ENCODE assay signal across 8 cellular contexts in the genomic region with DNA sequence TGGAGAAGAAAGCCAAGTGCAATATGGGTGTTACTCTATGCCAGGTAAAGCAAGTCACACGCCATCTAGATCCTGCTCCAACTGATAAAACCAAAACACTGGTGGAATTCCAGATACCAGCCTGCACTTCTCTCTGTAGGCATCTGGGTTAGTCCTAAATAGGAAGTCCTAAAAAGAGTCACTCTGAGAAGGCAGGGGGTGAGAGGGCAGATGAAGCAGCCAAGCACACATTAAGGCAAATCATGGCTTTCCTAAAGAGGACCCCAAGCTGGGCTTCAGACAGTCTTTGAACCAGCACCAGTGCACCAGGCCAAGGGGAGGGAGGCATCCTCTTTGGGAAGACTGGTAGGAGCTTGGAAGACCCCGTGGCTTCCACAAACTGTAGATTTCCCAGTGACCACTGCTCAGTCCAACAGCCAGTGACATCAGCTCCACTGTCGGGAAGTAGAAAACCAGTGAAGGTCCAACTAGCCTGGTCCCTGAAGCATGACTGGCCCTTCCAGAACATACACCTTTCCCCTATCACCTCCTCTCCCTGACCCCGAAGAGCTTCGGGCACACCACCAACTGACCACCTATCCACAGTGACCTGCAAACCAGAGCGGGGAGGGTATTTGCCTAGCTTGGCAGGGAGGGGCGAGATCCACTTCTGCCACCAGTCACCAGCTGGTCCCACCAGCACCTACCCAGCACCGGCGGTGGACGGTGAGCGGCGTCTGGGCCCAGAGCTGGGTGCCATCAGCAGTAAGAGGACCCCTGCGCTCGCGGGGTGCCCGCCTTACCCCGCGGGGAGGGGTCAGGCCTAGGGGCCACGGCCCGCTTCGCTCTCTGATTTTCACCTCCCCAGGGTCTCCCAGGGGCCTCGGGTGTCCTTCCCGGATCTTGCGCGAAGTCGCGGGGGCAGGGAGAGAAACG. TPM values are rescaled to one million over a fixed set of nuclear protein-coding genes. Genes with fewer than 3 reads are reported as not detected.
DNase-seq lines count a peak whose midpoint lies in the region; ATAC-seq and TF ChIP-seq lines count a peak whose summit lies in the region.

No MANE protein-coding gene starts in this region.

- intact Hi-C loops in right cardiac atrium (cut with DNase I) (loop anchor here in 1 of 4 donors (10.0 kb wide), 1 partner anchor 59 kb away; no protein-coding TSS in a partner anchor), sigmoid colon (cut with DNase I) (no loop called here)

- ATAC-seq in right cardiac atrium, result peak; percentile 39 to 42

- H3K4me3 ChIP-seq in LNCaP clone FGC (ENCODE audit: low read depth, low read length) (peak overlapping the region; percentile 74), right cardiac atrium (ENCODE audit: low read length) (peak overlapping the region; percentile 99), sigmoid colon (peak overlapping the region; percentile 41 to 96 (median 82))

- TF ChIP-seq POLR2A in GM15510 (IDR thresholded peaks at IDR 0.05; ENCODE audit: borderline replicate concordance, extremely low read depth, insufficient read length) (peak; percentile 37), sigmoid colon (IDR thresholded peaks at IDR 0.05) (no peak)

- TF ChIP-seq CTCF in LNCaP clone FGC (IDR thresholded peaks at IDR 0.05; ENCODE audit: control insufficient read depth, extremely low read depth, insufficient read depth) (no peak), sigmoid colon (IDR thresholded peaks at IDR 0.05) (no peak)

- H3K9me3 ChIP-seq in right cardiac atrium (ENCODE audit: control insufficient read depth, low read length) (no peaks in the 10 kb centered on the region), sigmoid colon (no peaks in the 10 kb centered on the region)

- H3K27me3 Mint-ChIP-seq in activated naive CD4-positive, alpha-beta T cell treated with anti-CD3 and anti-CD28 coated beads, Interleukin-2, amount 50 U/mL, for 24 hours, result no peaks in the 10 kb centered on the region

- peak overlapping the region; percentile 99 for H3K27ac Mint-ChIP-seq in activated naive CD4-positive, alpha-beta T cell treated with anti-CD3 and anti-CD28 coated beads, Interleukin-2, amount 50 U/mL, for 24 hours

- H3K36me3 ChIP-seq in sigmoid colon, result no peaks in the 10 kb centered on the region

- DNase-seq in LNCaP clone FGC (ENCODE audit: low read depth), result no peak
- DNase-seq in right cardiac atrium, result peak; percentile 26 to 73 (median 66)
- DNase-seq in sigmoid colon, result no peak
- DNase-seq in NCI-H187 treated with DMSO at 0.1 percent for 48 hours (lab: John Stamatoyannopoulos, UW), result no peak
- DNase-seq in NCI-H446 treated with DMSO at 0.1 percent for 48 hours (lab: John Stamatoyannopoulos, UW), result no peak
- no peak for DNase-seq in NCI-H2171 treated with DMSO at 0.1 percent for 48 hours (lab: John Stamatoyannopoulos, UW)

- H3K4me1 Mint-ChIP-seq in activated naive CD4-positive, alpha-beta T cell treated with anti-CD3 and anti-CD28 coated beads, Interleukin-2, amount 50 U/mL, for 24 hours, result peaks cover 43% of the 10 kb centered on the region

- peaks cover 4% of the 10 kb centered on the region for H3K4me1 ChIP-seq in right cardiac atrium (ENCODE audit: control insufficient read depth, insufficient read depth, low read length)
- H3K4me1 ChIP-seq in sigmoid colon, result peaks cover 0 to 25% (median 16%) of the 10 kb centered on the region in 4 donors

- 25% methylated on average over 28 of the region's 28 CpGs for WGBS in right cardiac atrium
- 10 to 16% methylated on average over 28 of the region's 28 CpGs for whole genome bisulfite sequencing in sigmoid colon, 2 donors

- peak overlapping the region; percentile 90 for H3K27ac ChIP-seq in right cardiac atrium (ENCODE audit: low read length)
- H3K27ac ChIP-seq in sigmoid colon, result peak overlapping the region; percentile 82 to 94 (median 86)

- no peaks in the 10 kb centered on the region for H3K9me3 Mint-ChIP-seq in activated naive CD4-positive, alpha-beta T cell treated with anti-CD3 and anti-CD28 coated beads, Interleukin-2, amount 50 U/mL, for 24 hours

- no peaks in the 10 kb centered on the region for H3K27me3 ChIP-seq in right cardiac atrium (ENCODE audit: control insufficient read depth, insufficient read depth)
- H3K27me3 ChIP-seq in sigmoid colon, result no peaks in the 10 kb centered on the region

- H3K4me3 Mint-ChIP-seq in activated naive CD4-positive, alpha-beta T cell treated with anti-CD3 and anti-CD28 coated beads, Interleukin-2, amount 50 U/mL, for 24 hours, result peak overlapping the region; percentile 99

- H3K36me3 Mint-ChIP-seq in activated naive CD4-positive, alpha-beta T cell treated with anti-CD3 and anti-CD28 coated beads, Interleukin-2, amount 50 U/mL, for 24 hours, result peaks cover 2% of the 10 kb centered on the region

- TF ChIP-seq EP300 in sigmoid colon (IDR thresholded peaks at IDR 0.05), result no peak

RNA-seq across cellular contexts. Expression of a gene that starts 1.0 kb away (rescaled TPM):
- total RNA-seq in right cardiac atrium, result 10 to 100 TPM; 54.0 to 76.5 (median 65.3) TPM
- 25.7 TPM for polyA plus RNA-seq in right cardiac atrium
- 10 to 100 TPM; 20.6 to 55.1 (median 39.9) TPM for total RNA-seq in sigmoid colon
- polyA plus RNA-seq in sigmoid colon, result 100 to 1,000 TPM; 176 to 307 (median 195) TPM

Comparison
In these comparisons a context has a peak if more than half of its experiments do, and no peak if none do; other contexts are left out.
1. DNase-seq: peak in right cardiac atrium (3 of 3); none in LNCaP clone FGC (single experiment), sigmoid colon (single experiment), NCI-H187 treated with DMSO at 0.1 percent for 48 hours (single experiment), NCI-H446 treated with DMSO at 0.1 percent for 48 hours (single experiment) and NCI-H2171 treated with DMSO at 0.1 percent for 48 hours (single experiment).
2. Peak in every context shown above with its lines, with median percentiles within 50 percentile points of each other: H3K4me3 ChIP-seq.